Comparison of ENCODE assay signal across 4 cellular contexts in the genomic region with DNA sequence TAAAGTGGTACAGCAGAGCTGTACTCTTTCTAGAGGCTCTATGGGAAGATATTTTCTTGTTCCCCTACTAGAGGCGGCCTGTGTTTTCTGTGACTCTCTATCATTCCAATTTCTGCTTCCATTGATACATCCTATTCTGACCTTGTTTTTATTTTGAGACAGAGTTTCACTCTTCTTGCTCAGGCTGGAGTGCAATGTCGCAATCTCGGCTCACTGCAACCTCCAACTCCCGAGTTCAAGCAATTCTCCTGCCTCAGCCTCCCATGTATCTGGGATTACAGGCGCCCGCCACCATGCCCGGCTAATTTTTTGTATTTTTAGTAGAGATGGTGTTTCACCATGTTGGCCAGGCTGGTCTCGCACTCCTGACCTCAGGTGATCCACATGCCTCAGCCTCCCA. TPM values are rescaled to one million over a fixed set of nuclear protein-coding genes. Genes with fewer than 3 reads are reported as not detected.
"Had no signal": no experiment of that assay in that cellular context is flagged by ENCODE, and none has a peak within 500 bp of the region (broad histone marks: within the 10 kb centered on the region; RNA-seq: fewer than 3 reads in every experiment).

No MANE protein-coding gene starts in this region.

RNA-seq across cellular contexts. Expression of a gene that starts 16.0 kb away (rescaled TPM):
- total RNA-seq: LHCN-M2, M059J, MCF 10A, NCI-H460 had no signal

RNA-seq across cellular contexts. Expression of a gene that starts 38.2 kb away (rescaled TPM):
- total RNA-seq: LHCN-M2, M059J, MCF 10A, NCI-H460 had no signal

RNA-seq across cellular contexts. Expression of a gene that starts 44.7 kb away (rescaled TPM):
- total RNA-seq: M059J, MCF 10A had no signal
